In the genomic region with DNA sequence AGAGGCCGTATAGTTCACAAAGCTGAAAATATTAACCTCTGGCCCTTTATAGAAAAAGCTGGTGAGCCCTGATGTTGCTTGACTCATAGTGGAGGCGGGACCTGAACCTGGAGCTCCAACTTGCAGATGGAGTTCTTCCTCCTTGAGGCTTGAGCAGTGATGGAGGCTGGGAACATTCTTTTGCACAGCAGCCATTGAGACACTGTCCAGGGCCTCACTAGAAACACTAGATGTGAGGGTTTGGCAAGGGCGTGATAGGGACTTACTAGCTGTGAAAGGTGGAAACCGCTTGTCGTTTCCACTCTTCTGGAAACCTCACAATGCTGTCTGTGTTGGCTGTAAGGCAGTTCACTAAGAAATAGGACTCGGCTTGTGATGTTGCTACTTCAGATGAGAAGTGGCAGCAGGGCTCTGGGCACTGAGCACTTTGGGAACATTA, we compare ENCODE assay signal across 12 cellular contexts. TPM values are rescaled to one million over a fixed set of nuclear protein-coding genes. Genes with fewer than 3 reads are reported as not detected.
DNase-seq lines count a peak whose midpoint lies in the region; ATAC-seq and TF ChIP-seq lines count a peak whose summit lies in the region.
"Had no signal": no experiment of that assay in that cellular context is flagged by ENCODE, and none has a peak within 500 bp of the region (broad histone marks: within the 10 kb centered on the region; RNA-seq: fewer than 3 reads in every experiment).

No MANE protein-coding gene starts in this region.

- H3K4me1 Mint-ChIP-seq in HFFc6 (ENCODE audit: low read depth) (peaks cover 59% of the 10 kb centered on the region), nephron progenitor cell (peaks cover 91% of the 10 kb centered on the region)
- H3K4me1 Mint-ChIP-seq in T-helper 2 cell treated with Interferon-gamma antibody and Interleukin-4, amounts not matched to agents 5 μg/mL and 100 μg/mL, for 36 hours (ENCODE audit: low read depth), result peaks cover 1% of the 10 kb centered on the region
- H3K4me1 Mint-ChIP-seq: natural killer cell had no signal

- no peaks in the 10 kb centered on the region for H3K9me3 Mint-ChIP-seq in HFFc6
- H3K9me3 Mint-ChIP-seq in nephron progenitor cell, result no peaks in the 10 kb centered on the region
- no peaks in the 10 kb centered on the region for H3K9me3 Mint-ChIP-seq in T-helper 2 cell treated with Interferon-gamma antibody and Interleukin-4, amounts not matched to agents 5 μg/mL and 100 μg/mL, for 36 hours
- H3K9me3 Mint-ChIP-seq: brain, natural killer cell had no signal

- H3K36me3 Mint-ChIP-seq in HFFc6 (ENCODE audit: low read depth) (peaks cover 29% of the 10 kb centered on the region), nephron progenitor cell (ENCODE audit: low read depth) (peaks cover 42% of the 10 kb centered on the region)
- no peaks in the 10 kb centered on the region for H3K36me3 Mint-ChIP-seq in T-helper 2 cell treated with Interferon-gamma antibody and Interleukin-4, amounts not matched to agents 5 μg/mL and 100 μg/mL, for 36 hours (ENCODE audit: low read depth)
- H3K36me3 Mint-ChIP-seq: natural killer cell had no signal

- H3K27ac Mint-ChIP-seq in HFFc6 (peak overlapping the region; percentile 62; the same call in 1 of the 2 replicates), nephron progenitor cell (peak overlapping the region; percentile 92)
- no peak overlapping the region for H3K27ac Mint-ChIP-seq in T-helper 2 cell treated with Interferon-gamma antibody and Interleukin-4, amounts not matched to agents 5 μg/mL and 100 μg/mL, for 36 hours
- H3K27ac Mint-ChIP-seq: natural killer cell had no signal

- DNase-seq in AG08395 (ENCODE audit: low spot score) (peak; percentile 67), HFFc6 (peak; percentile 31), cardiac fibroblast (ENCODE audit: low read depth in 2 of 2) (peak; percentile 35 to 68), nephron progenitor cell (no peak), NCI-H774 (lab: John Stamatoyannopoulos, UW) (no peak)
- no peak for DNase-seq in T-helper 2 cell treated with Interferon-gamma antibody and Interleukin-4, amounts not matched to agents 5 μg/mL and 100 μg/mL, for 36 hours (ENCODE audit: low spot score)
- DNase-seq in activated effector memory CD4-positive, alpha-beta T cell treated with anti-CD3 and anti-CD28 coated beads, Interleukin-2, amount 50 U/mL, for 16 hours, result no peak
- DNase-seq: natural killer cell; NCI-H2081; stimulated activated CD4-positive, alpha-beta T cell treated with anti-CD3 and anti-CD28 coated beads, Interleukin-4, amount 100 ng/mL, for 24 hours had no signal

- no peak for ATAC-seq in GM21576 (IDR thresholded peaks at IDR 0.05; ENCODE audit: unreplicated experiment)
- ATAC-seq: natural killer cell had no signal

- peak overlapping the region; percentile 41 for H3K4me3 Mint-ChIP-seq in HFFc6
- H3K4me3 Mint-ChIP-seq in nephron progenitor cell, result no peak overlapping the region
- no peak overlapping the region for H3K4me3 Mint-ChIP-seq in T-helper 2 cell treated with Interferon-gamma antibody and Interleukin-4, amounts not matched to agents 5 μg/mL and 100 μg/mL, for 36 hours
- H3K4me3 Mint-ChIP-seq: natural killer cell had no signal

- H3K27me3 Mint-ChIP-seq in HFFc6 (ENCODE audit: insufficient read depth), result peaks cover 3% of the 10 kb centered on the region; the same call in 1 of the 2 replicates
- peaks cover 2% of the 10 kb centered on the region for H3K27me3 Mint-ChIP-seq in nephron progenitor cell (ENCODE audit: low read depth, poor library complexity)
- H3K27me3 Mint-ChIP-seq in T-helper 2 cell treated with Interferon-gamma antibody and Interleukin-4, amounts not matched to agents 5 μg/mL and 100 μg/mL, for 36 hours (ENCODE audit: low read depth), result peaks cover 2% of the 10 kb centered on the region

- TF ChIP-seq CTCF in HFFc6 (IDR thresholded peaks at IDR 0.05) (no peak), cardiac fibroblast (IDR thresholded peaks at IDR 0.05; ENCODE audit: low read depth, low read length) (no peak), nephron progenitor cell (IDR thresholded peaks at IDR 0.05) (no peak)

- no peak overlapping the region for H3K4me3 ChIP-seq in cardiac fibroblast (replicated peaks in 1 of 2; ENCODE audit: low read depth in 2 of 2, low read length in 2 of 2)

RNA-seq across cellular contexts. Expression of gene SMAD6, which starts 12.5 kb away (rescaled TPM):
- total RNA-seq in HFFc6 (2021; fragmentation: NEBNext Ultra II Directional; extraction: Animal tissue kit (Norgen Biotek cat#: 25700)), result 10 to 100 TPM; 10.2 to 18.1 (median 16.4) TPM

Comparison
In these comparisons a context has a peak if more than half of its experiments do, and no peak if none do; other contexts are left out.
1. DNase-seq: peak in AG08395 (single experiment), HFFc6 (single experiment) and cardiac fibroblast (2 of 2); none in nephron progenitor cell (single experiment), T-helper 2 cell treated with Interferon-gamma antibody and Interleukin-4, amounts not matched to agents 5 μg/mL and 100 μg/mL, for 36 hours (single experiment), NCI-H774 (single experiment) and activated effector memory CD4-positive, alpha-beta T cell treated with anti-CD3 and anti-CD28 coated beads, Interleukin-2, amount 50 U/mL, for 16 hours (single experiment).